ENCODE assay signal across 9 cellular contexts in genomic region chr12:112855375-112855774, GRCh38. TPM values are rescaled to one million over a fixed set of nuclear protein-coding genes. Genes with fewer than 3 reads are reported as not detected.
DNase-seq lines count a peak whose midpoint lies in the region; ATAC-seq and TF ChIP-seq lines count a peak whose summit lies in the region.
"Had no signal": no experiment of that assay in that cellular context is flagged by ENCODE, and none has a peak within 500 bp of the region (broad histone marks: within the 10 kb centered on the region; RNA-seq: fewer than 3 reads in every experiment).

No MANE protein-coding gene starts in this region.

- H3K27me3 ChIP-seq in neural cell (ENCODE audit: insufficient read depth, low read depth, low read length) = no peaks in the 10 kb centered on the region
- H3K27me3 ChIP-seq in effector memory CD4-positive, alpha-beta T cell (replicated peaks; ENCODE audit: control insufficient read depth, insufficient read depth, low read length, poor library complexity, severe bottlenecking) = no peaks in the 10 kb centered on the region

- no peak for TF ChIP-seq EP300 in neural cell (conservative IDR thresholded peaks at IDR 0.05; ENCODE audit: poor library complexity, severe bottlenecking)

- ATAC-seq in HG02870 (IDR thresholded peaks at IDR 0.05; ENCODE audit: unreplicated experiment) = no peak
- ATAC-seq: activated T-helper 17 cell treated with anti-CD3 and anti-CD28 coated beads, Interleukin-2, amount 50 U/mL, for 72 hours had no signal

- no peaks in the 10 kb centered on the region for H3K9me3 ChIP-seq in neural cell (ENCODE audit: low read length)
- no peaks in the 10 kb centered on the region for H3K9me3 ChIP-seq in effector memory CD4-positive, alpha-beta T cell (ENCODE audit: control insufficient read depth, low read length)

- no peaks in the 10 kb centered on the region for H3K79me2 ChIP-seq in neural cell (replicated peaks; ENCODE audit: insufficient read depth, low read length)

- H3K9ac ChIP-seq in neural cell (ENCODE audit: low read length) = no peak overlapping the region

- peak; percentile 37 for TF ChIP-seq RAD21 in neural cell (conservative IDR thresholded peaks at IDR 0.05)

- H4K20me1 ChIP-seq in neural cell (ENCODE audit: insufficient read depth) = no peaks in the 10 kb centered on the region

- DNase-seq in NCI-H1092 treated with DMSO at 0.1 percent for 48 hours (lab: John Stamatoyannopoulos, UW) (peak; percentile 17), NCI-H1092 (lab: John Stamatoyannopoulos, UW) (no peak), LoVo (ENCODE audit: low spot score) (peak; percentile 19), astrocyte of the cerebellum (ENCODE audit: low read depth) (no peak), T-helper 2 cell (no peak)
- no peak for DNase-seq in effector memory CD4-positive, alpha-beta T cell

- no peak overlapping the region for H3K4me2 ChIP-seq in neural cell (ENCODE audit: low read length)

- H3K9me2 ChIP-seq in neural cell (ENCODE audit: insufficient read depth, low read length) = no peaks in the 10 kb centered on the region

- in situ Hi-C loops in astrocyte of the cerebellum (cut with HindIII; ENCODE audit: low sequenced_read_pairs) = no loop called here

- peak; percentile 7 for TF ChIP-seq CTCF in astrocyte of the cerebellum (IDR thresholded peaks at IDR 0.05; ENCODE audit: low read depth, low read length, missing control alignments)
- TF ChIP-seq CTCF in neural cell (IDR thresholded peaks at IDR 0.05; ENCODE audit: poor library complexity, severe bottlenecking) = peak; percentile 42

- no peaks in the 10 kb centered on the region for H3K4me1 ChIP-seq in effector memory CD4-positive, alpha-beta T cell (ENCODE audit: control insufficient read depth, insufficient read depth, low read length, poor library complexity, severe bottlenecking)

- H2AFZ ChIP-seq in neural cell (ENCODE audit: low read depth, low read length) = no peak overlapping the region

- no peaks in the 10 kb centered on the region for H3K36me3 ChIP-seq in neural cell (ENCODE audit: insufficient read depth, low read length)
- H3K36me3 ChIP-seq in effector memory CD4-positive, alpha-beta T cell (ENCODE audit: control insufficient read depth, insufficient read depth, low read length) = no peaks in the 10 kb centered on the region

- no peak overlapping the region for H3K27ac ChIP-seq in neural cell (ENCODE audit: low read length)
- no peak overlapping the region for H3K27ac ChIP-seq in effector memory CD4-positive, alpha-beta T cell (ENCODE audit: insufficient read depth, low read length, poor library complexity, severe bottlenecking)

- no peaks in the 10 kb centered on the region for H3F3A ChIP-seq in neural cell (ENCODE audit: insufficient read depth, low read length, poor library complexity, severe bottlenecking)

- no peak overlapping the region for H3K4me3 ChIP-seq in astrocyte of the cerebellum (ENCODE audit: low read depth, low read length)
- H3K4me3 ChIP-seq in neural cell (ENCODE audit: low read length) = no peak overlapping the region
- no peak overlapping the region for H3K4me3 ChIP-seq in effector memory CD4-positive, alpha-beta T cell (ENCODE audit: insufficient read depth, low read depth, low read length, poor library complexity, severe bottlenecking)

TF ChIP-seq in neural cell, 6 proteins besides CTCF, POLR2A, EP300 and RAD21:
- TF ChIP-seq, protein P1, sequence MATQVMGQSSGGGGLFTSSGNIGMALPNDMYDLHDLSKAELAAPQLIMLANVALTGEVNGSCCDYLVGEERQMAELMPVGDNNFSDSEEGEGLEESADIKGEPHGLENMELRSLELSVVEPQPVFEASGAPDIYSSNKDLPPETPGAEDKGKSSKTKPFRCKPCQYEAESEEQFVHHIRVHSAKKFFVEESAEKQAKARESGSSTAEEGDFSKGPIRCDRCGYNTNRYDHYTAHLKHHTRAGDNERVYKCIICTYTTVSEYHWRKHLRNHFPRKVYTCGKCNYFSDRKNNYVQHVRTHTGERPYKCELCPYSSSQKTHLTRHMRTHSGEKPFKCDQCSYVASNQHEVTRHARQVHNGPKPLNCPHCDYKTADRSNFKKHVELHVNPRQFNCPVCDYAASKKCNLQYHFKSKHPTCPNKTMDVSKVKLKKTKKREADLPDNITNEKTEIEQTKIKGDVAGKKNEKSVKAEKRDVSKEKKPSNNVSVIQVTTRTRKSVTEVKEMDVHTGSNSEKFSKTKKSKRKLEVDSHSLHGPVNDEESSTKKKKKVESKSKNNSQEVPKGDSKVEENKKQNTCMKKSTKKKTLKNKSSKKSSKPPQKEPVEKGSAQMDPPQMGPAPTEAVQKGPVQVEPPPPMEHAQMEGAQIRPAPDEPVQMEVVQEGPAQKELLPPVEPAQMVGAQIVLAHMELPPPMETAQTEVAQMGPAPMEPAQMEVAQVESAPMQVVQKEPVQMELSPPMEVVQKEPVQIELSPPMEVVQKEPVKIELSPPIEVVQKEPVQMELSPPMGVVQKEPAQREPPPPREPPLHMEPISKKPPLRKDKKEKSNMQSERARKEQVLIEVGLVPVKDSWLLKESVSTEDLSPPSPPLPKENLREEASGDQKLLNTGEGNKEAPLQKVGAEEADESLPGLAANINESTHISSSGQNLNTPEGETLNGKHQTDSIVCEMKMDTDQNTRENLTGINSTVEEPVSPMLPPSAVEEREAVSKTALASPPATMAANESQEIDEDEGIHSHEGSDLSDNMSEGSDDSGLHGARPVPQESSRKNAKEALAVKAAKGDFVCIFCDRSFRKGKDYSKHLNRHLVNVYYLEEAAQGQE (IDR thresholded peaks at IDR 0.05; ENCODE audit: borderline replicate concordance) = no peak
- peak; percentile 23 for TF ChIP-seq SMC3 (conservative IDR thresholded peaks at IDR 0.05; ENCODE audit: poor library complexity)

RNA-seq across cellular contexts. Expression of gene OAS1, which starts 51.4 kb away (rescaled TPM):
- polyA plus RNA-seq in neural cell = not detected in 2 replicates
- not detected in 2 replicates for polyA minus RNA-seq in neural cell

Comparison
In these comparisons a context has a peak if more than half of its experiments do, and no peak if none do; other contexts are left out.
1. DNase-seq: peak in NCI-H1092 treated with DMSO at 0.1 percent for 48 hours (single experiment) and LoVo (single experiment); none in NCI-H1092 (single experiment), astrocyte of the cerebellum (single experiment), effector memory CD4-positive, alpha-beta T cell (0 of 3) and T-helper 2 cell (0 of 5).